In genomic region chr1:181088079-181089016, GRCh38 we compare ENCODE assay signal across 1 cellular context.
TF ChIP-seq lines count a peak whose summit lies in the region.

IER5 (plus strand) TSS chr1:181088700; CDS start chr1:181088903, 203 bp downstream.

TF ChIP-seq in GM23338, 12 proteins besides CTCF, POLR2A, EP300 and RAD21 (continued from another document):
- TF ChIP-seq, protein P1, sequence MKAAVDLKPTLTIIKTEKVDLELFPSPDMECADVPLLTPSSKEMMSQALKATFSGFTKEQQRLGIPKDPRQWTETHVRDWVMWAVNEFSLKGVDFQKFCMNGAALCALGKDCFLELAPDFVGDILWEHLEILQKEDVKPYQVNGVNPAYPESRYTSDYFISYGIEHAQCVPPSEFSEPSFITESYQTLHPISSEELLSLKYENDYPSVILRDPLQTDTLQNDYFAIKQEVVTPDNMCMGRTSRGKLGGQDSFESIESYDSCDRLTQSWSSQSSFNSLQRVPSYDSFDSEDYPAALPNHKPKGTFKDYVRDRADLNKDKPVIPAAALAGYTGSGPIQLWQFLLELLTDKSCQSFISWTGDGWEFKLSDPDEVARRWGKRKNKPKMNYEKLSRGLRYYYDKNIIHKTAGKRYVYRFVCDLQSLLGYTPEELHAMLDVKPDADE (IDR thresholded peaks at IDR 0.05), result no peak
- no peak for TF ChIP-seq ZNF331 (CRISPR knock-in tag; IDR thresholded peaks at IDR 0.05; ENCODE audit: low read depth)
- TF ChIP-seq REST (IDR thresholded peaks at IDR 0.05; ENCODE audit: unreplicated experiment), result no peak
- peak; percentile 99 for TF ChIP-seq POLR2AphosphoS5 (IDR thresholded peaks at IDR 0.05; ENCODE audit: low read depth)
- no peak for TF ChIP-seq NANOG (IDR thresholded peaks at IDR 0.05; ENCODE audit: borderline replicate concordance)
- peak; percentile 61 for TF ChIP-seq EZH2 (IDR thresholded peaks at IDR 0.05; ENCODE audit: low read depth, unreplicated experiment)
- no peak for TF ChIP-seq JUNB (IDR thresholded peaks at IDR 0.05; ENCODE audit: unreplicated experiment)
- TF ChIP-seq EZH2phosphoT487 (IDR thresholded peaks at IDR 0.05; ENCODE audit: unreplicated experiment), result no peak
